ENCODE assay signal across 7 cellular contexts in the genomic region with DNA sequence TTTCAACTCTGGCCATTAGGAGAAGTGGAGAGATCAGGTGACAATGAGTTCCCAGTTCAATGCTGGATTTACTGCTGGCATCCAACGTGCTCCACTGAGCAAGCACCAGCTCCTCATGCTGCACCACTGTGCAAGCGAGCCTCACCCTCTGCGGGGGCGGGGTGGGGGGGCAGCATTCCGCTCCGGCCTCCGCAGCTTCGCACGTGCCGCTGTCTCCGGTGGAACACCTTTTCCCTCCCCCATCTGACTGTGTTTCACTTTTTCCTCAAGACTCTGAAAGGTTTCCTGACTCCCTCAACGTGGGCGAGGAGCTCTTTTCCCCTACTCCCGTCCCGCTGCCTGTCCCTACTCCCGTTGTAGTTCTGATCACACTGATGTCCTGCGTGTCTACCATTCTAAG. TPM values are rescaled to one million over a fixed set of nuclear protein-coding genes. Genes with fewer than 3 reads are reported as not detected.
DNase-seq lines count a peak whose midpoint lies in the region; ATAC-seq lines count a peak whose summit lies in the region.

No MANE protein-coding gene starts in this region.

- ATAC-seq in stimulated activated memory B cell treated with anti-CD40 and anti-IgM and Interleukin-4, amounts not matched to agents 10 μg/mL and 1 μg/mL and 100 μg/mL, for 72 hours = no peak
- ATAC-seq in GM19463 (IDR thresholded peaks at IDR 0.05; ENCODE audit: unreplicated experiment) (no peak), HG02885 (IDR thresholded peaks at IDR 0.05; ENCODE audit: poor library complexity, unreplicated experiment) (no peak), GM19324 (IDR thresholded peaks at IDR 0.05; ENCODE audit: low FRiP score, unreplicated experiment) (no peak)

- H3K9me3 ChIP-seq in iPS-18a (ENCODE audit: control insufficient read depth, low read depth, low read length) = no peaks in the 10 kb centered on the region

- H3K9me3 Mint-ChIP-seq in activated T-helper 1 cell treated with anti-CD3 and anti-CD28 coated beads, Interleukin-12 subunit alpha, Interleukin-12 subunit beta, Interleukin-2, Interleukin-4 antibody, amounts not matched to agents 30 ng/mL and 10 ng/mL and 1 ng/mL, durations not matched to agents 14 hours and 24 hours and 36 hours = no peaks in the 10 kb centered on the region
- H3K9me3 Mint-ChIP-seq in stimulated activated memory B cell treated with anti-CD40 and anti-IgM and Interleukin-4, amounts not matched to agents 10 μg/mL and 1 μg/mL and 100 μg/mL, for 72 hours = no peaks in the 10 kb centered on the region

- no peak overlapping the region for H3K27ac ChIP-seq in iPS-18a (ENCODE audit: low read length)

- H3K4me3 ChIP-seq in iPS-18a (ENCODE audit: low read length) = peak overlapping the region; percentile 59

- peaks cover 15% of the 10 kb centered on the region for H3K4me1 ChIP-seq in iPS-18a (ENCODE audit: control insufficient read depth, low read depth, low read length)

- peaks cover 10% of the 10 kb centered on the region for H3K27me3 ChIP-seq in iPS-18a (ENCODE audit: control insufficient read depth, insufficient read depth, low read length)

- H3K9ac ChIP-seq in iPS-18a (ENCODE audit: low read length) = no peak overlapping the region

- H3K36me3 ChIP-seq in iPS-18a (ENCODE audit: control insufficient read depth, low read depth, low read length) = no peaks in the 10 kb centered on the region

- intact Hi-C loops in activated T-helper 1 cell treated with anti-CD3 and anti-CD28 coated beads, Interleukin-12 subunit alpha, Interleukin-12 subunit beta, Interleukin-2, Interleukin-4 antibody, amounts not matched to agents 30 ng/mL and 10 ng/mL and 1 ng/mL, durations not matched to agents 14 hours and 24 hours and 36 hours (cut with micrococcal nuclease) = no loop called here

- peaks cover 10% of the 10 kb centered on the region for H3K4me1 Mint-ChIP-seq in activated T-helper 1 cell treated with anti-CD3 and anti-CD28 coated beads, Interleukin-12 subunit alpha, Interleukin-12 subunit beta, Interleukin-2, Interleukin-4 antibody, amounts not matched to agents 30 ng/mL and 10 ng/mL and 1 ng/mL, durations not matched to agents 14 hours and 24 hours and 36 hours (ENCODE audit: low read depth)
- H3K4me1 Mint-ChIP-seq in stimulated activated memory B cell treated with anti-CD40 and anti-IgM and Interleukin-4, amounts not matched to agents 10 μg/mL and 1 μg/mL and 100 μg/mL, for 72 hours = peaks cover 12% of the 10 kb centered on the region

- no peak overlapping the region for H3K27ac Mint-ChIP-seq in activated T-helper 1 cell treated with anti-CD3 and anti-CD28 coated beads, Interleukin-12 subunit alpha, Interleukin-12 subunit beta, Interleukin-2, Interleukin-4 antibody, amounts not matched to agents 30 ng/mL and 10 ng/mL and 1 ng/mL, durations not matched to agents 14 hours and 24 hours and 36 hours
- peak overlapping the region; percentile 69 for H3K27ac Mint-ChIP-seq in stimulated activated memory B cell treated with anti-CD40 and anti-IgM and Interleukin-4, amounts not matched to agents 10 μg/mL and 1 μg/mL and 100 μg/mL, for 72 hours

- peaks cover 18% of the 10 kb centered on the region for H3K27me3 Mint-ChIP-seq in activated T-helper 1 cell treated with anti-CD3 and anti-CD28 coated beads, Interleukin-12 subunit alpha, Interleukin-12 subunit beta, Interleukin-2, Interleukin-4 antibody, amounts not matched to agents 30 ng/mL and 10 ng/mL and 1 ng/mL, durations not matched to agents 14 hours and 24 hours and 36 hours (ENCODE audit: insufficient read depth)
- peaks cover 60% of the 10 kb centered on the region for H3K27me3 Mint-ChIP-seq in stimulated activated memory B cell treated with anti-CD40 and anti-IgM and Interleukin-4, amounts not matched to agents 10 μg/mL and 1 μg/mL and 100 μg/mL, for 72 hours

- peak; percentile 70 for DNase-seq in HPDE6-E6E7 (ENCODE audit: extremely low spot score)
- DNase-seq in activated T-helper 1 cell treated with anti-CD3 and anti-CD28 coated beads, Interleukin-12 subunit alpha, Interleukin-12 subunit beta, Interleukin-2, Interleukin-4 antibody, amounts not matched to agents 30 ng/mL and 10 ng/mL and 1 ng/mL, durations not matched to agents 14 hours and 24 hours and 36 hours (ENCODE audit: low spot score) = no peak

- no peaks in the 10 kb centered on the region for H3K36me3 Mint-ChIP-seq in activated T-helper 1 cell treated with anti-CD3 and anti-CD28 coated beads, Interleukin-12 subunit alpha, Interleukin-12 subunit beta, Interleukin-2, Interleukin-4 antibody, amounts not matched to agents 30 ng/mL and 10 ng/mL and 1 ng/mL, durations not matched to agents 14 hours and 24 hours and 36 hours (ENCODE audit: low read depth)
- H3K36me3 Mint-ChIP-seq in stimulated activated memory B cell treated with anti-CD40 and anti-IgM and Interleukin-4, amounts not matched to agents 10 μg/mL and 1 μg/mL and 100 μg/mL, for 72 hours = no peaks in the 10 kb centered on the region

- peak overlapping the region; percentile 49 for H3K4me3 Mint-ChIP-seq in activated T-helper 1 cell treated with anti-CD3 and anti-CD28 coated beads, Interleukin-12 subunit alpha, Interleukin-12 subunit beta, Interleukin-2, Interleukin-4 antibody, amounts not matched to agents 30 ng/mL and 10 ng/mL and 1 ng/mL, durations not matched to agents 14 hours and 24 hours and 36 hours
- peak overlapping the region; percentile 83 for H3K4me3 Mint-ChIP-seq in stimulated activated memory B cell treated with anti-CD40 and anti-IgM and Interleukin-4, amounts not matched to agents 10 μg/mL and 1 μg/mL and 100 μg/mL, for 72 hours

RNA-seq across cellular contexts. Expression of a gene that starts 0.8 kb away (rescaled TPM):
- 0.39 and 0.44 TPM in 2 replicates for total RNA-seq in activated T-helper 1 cell treated with anti-CD3 and anti-CD28 coated beads, Interleukin-12 subunit alpha, Interleukin-12 subunit beta, Interleukin-2, Interleukin-4 antibody, amounts not matched to agents 30 ng/mL and 10 ng/mL and 1 ng/mL, durations not matched to agents 14 hours and 24 hours and 36 hours

RNA-seq across cellular contexts. Expression of a gene that starts 32.9 kb away (rescaled TPM):
- not detected in 2 replicates for total RNA-seq in activated T-helper 1 cell treated with anti-CD3 and anti-CD28 coated beads, Interleukin-12 subunit alpha, Interleukin-12 subunit beta, Interleukin-2, Interleukin-4 antibody, amounts not matched to agents 30 ng/mL and 10 ng/mL and 1 ng/mL, durations not matched to agents 14 hours and 24 hours and 36 hours
